ENCODE assay signal across 38 cellular contexts in genomic region chrX:84712621-84713020, GRCh38.
"Had no signal": no experiment of that assay in that cellular context is flagged by ENCODE, and none has a peak within 500 bp of the region (broad histone marks: within the 10 kb centered on the region; RNA-seq: fewer than 3 reads in every experiment).

No MANE protein-coding gene starts in this region.

- H3K9me3 ChIP-seq: adrenal gland, ascending aorta, body of pancreas, breast epithelium had no signal

- DNase-seq: activated effector memory CD4-positive, alpha-beta T cell treated with anti-CD3 and anti-CD28 coated beads, Interleukin-2, amount 50 U/mL, for 16 hours; activated effector memory CD4-positive, alpha-beta T cell treated with Interleukin-2 at 50 U/mL for 16 hours; activated gamma-delta T cell; activated gamma-delta T cell treated with Interleukin-2 at 50 U/mL for 16 hours; activated naive CD4-positive, alpha-beta T cell; activated naive CD4-positive, alpha-beta T cell treated with anti-CD3 and anti-CD28 coated beads for 36 hours; activated naive CD4-positive, alpha-beta T cell treated with anti-CD3 and anti-CD28 coated beads, Interleukin-2, amount 10 ng/mL, durations not matched to agents 7 days and 5 days; activated naive CD4-positive, alpha-beta T cell treated with anti-CD3 and anti-CD28 coated beads, Interleukin-2, amount 50 U/mL, for 16 hours; activated naive CD4-positive, alpha-beta T cell treated with Interleukin-2 at 50 U/mL for 16 hours; activated naive CD8-positive, alpha-beta T cell treated with anti-CD3 and anti-CD28 coated beads for 36 hours; activated naive CD8-positive, alpha-beta T cell treated with anti-CD3 and anti-CD28 coated beads, Interleukin-2, amount 10 ng/mL, durations not matched to agents 7 days and 5 days; activated naive CD8-positive, alpha-beta T cell treated with anti-CD3 and anti-CD28 coated beads, Interleukin-2, amount 50 U/mL, for 24 hours; activated T-cell treated with anti-CD3 and anti-CD28 coated beads, Interleukin-2, amount 50 U/mL, for 24 hours; activated T-cell treated with anti-CD3 and anti-CD28 coated beads, Interleukin-2, amount 50 U/mL, for 4 hours; activated T-cell treated with anti-CD3 and anti-CD28 coated beads, Interleukin-2, amount 50 U/mL, for 48 hours; activated T-cell treated with anti-CD3 and anti-CD28 coated beads, Interleukin-2, amount 50 U/mL, for 72 hours; adrenal gland; amniotic stem cell; amygdala; anterior cingulate cortex; aorta; body of pancreas; brain microvascular endothelial cell; caudate nucleus; central memory CD4-positive, alpha-beta T cell; cerebellar nuclear complex had no signal

- H3K36me3 Mint-ChIP-seq: activated naive CD4-positive, alpha-beta T cell treated with anti-CD3 and anti-CD28 coated beads, Interleukin-2, amount 10 ng/mL, durations not matched to agents 7 days and 5 days; activated naive CD4-positive, alpha-beta T cell treated with anti-CD3 and anti-CD28 coated beads, Interleukin-2, amount 50 U/mL, for 24 hours; activated naive CD4-positive, alpha-beta T cell treated with anti-CD3 and anti-CD28 coated beads, Interleukin-2, amount 50 U/mL, for 72 hours; activated naive CD8-positive, alpha-beta T cell; activated naive CD8-positive, alpha-beta T cell treated with anti-CD3 and anti-CD28 coated beads for 36 hours; activated naive CD8-positive, alpha-beta T cell treated with anti-CD3 and anti-CD28 coated beads, Interleukin-2, amount 10 ng/mL, durations not matched to agents 7 days and 5 days; brain had no signal

- H3K9me3 Mint-ChIP-seq: activated naive CD4-positive, alpha-beta T cell treated with anti-CD3 and anti-CD28 coated beads for 36 hours; activated naive CD4-positive, alpha-beta T cell treated with anti-CD3 and anti-CD28 coated beads, Interleukin-2, amount 10 ng/mL, durations not matched to agents 7 days and 5 days; activated naive CD4-positive, alpha-beta T cell treated with anti-CD3 and anti-CD28 coated beads, Interleukin-2, amount 50 U/mL, for 24 hours; activated naive CD4-positive, alpha-beta T cell treated with anti-CD3 and anti-CD28 coated beads, Interleukin-2, amount 50 U/mL, for 72 hours; activated naive CD8-positive, alpha-beta T cell treated with anti-CD3 and anti-CD28 coated beads for 36 hours; activated naive CD8-positive, alpha-beta T cell treated with anti-CD3 and anti-CD28 coated beads, Interleukin-2, amount 10 ng/mL, durations not matched to agents 7 days and 5 days; activated naive CD8-positive, alpha-beta T cell treated with anti-CD3 and anti-CD28 coated beads, Interleukin-2, amount 50 U/mL, for 24 hours; activated T-cell treated with anti-CD3 and anti-CD28 coated beads, Interleukin-2, amount 50 U/mL, for 24 hours; activated T-cell treated with anti-CD3 and anti-CD28 coated beads, Interleukin-2, amount 50 U/mL, for 4 hours; activated T-helper 1 cell treated with anti-CD3 and anti-CD28 coated beads, Interleukin-12 subunit alpha, Interleukin-12 subunit beta, Interleukin-2, Interleukin-4 antibody, amounts not matched to agents 30 ng/mL and 10 ng/mL and 1 ng/mL, durations not matched to agents 14 hours and 24 hours and 36 hours; activated T-helper 17 cell treated with anti-CD3 and anti-CD28 coated beads, Interleukin-2, amount 50 U/mL, for 72 hours; activated T-helper 2 cell treated with anti-CD3 and anti-CD28 coated beads, Interferon-gamma antibody, Interleukin-2, Interleukin-4, amounts not matched to agents 10 μg/mL and 5 μg/mL and 100 μg/mL, durations not matched to agents 14 hours and 24 hours and 36 hours; brain had no signal

- H3K4me3 Mint-ChIP-seq: activated naive CD4-positive, alpha-beta T cell treated with anti-CD3 and anti-CD28 coated beads for 36 hours; activated naive CD4-positive, alpha-beta T cell treated with anti-CD3 and anti-CD28 coated beads, Interleukin-2, amount 10 ng/mL, durations not matched to agents 7 days and 5 days; activated naive CD4-positive, alpha-beta T cell treated with anti-CD3 and anti-CD28 coated beads, Interleukin-2, amount 50 U/mL, for 24 hours; activated naive CD8-positive, alpha-beta T cell; activated naive CD8-positive, alpha-beta T cell treated with anti-CD3 and anti-CD28 coated beads for 36 hours; activated naive CD8-positive, alpha-beta T cell treated with anti-CD3 and anti-CD28 coated beads, Interleukin-2, amount 10 ng/mL, durations not matched to agents 7 days and 5 days; activated naive CD8-positive, alpha-beta T cell treated with anti-CD3 and anti-CD28 coated beads, Interleukin-2, amount 50 U/mL, for 24 hours; activated T-cell treated with anti-CD3 and anti-CD28 coated beads, Interleukin-2, amount 50 U/mL, for 24 hours; activated T-cell treated with anti-CD3 and anti-CD28 coated beads, Interleukin-2, amount 50 U/mL, for 4 hours; activated T-cell treated with anti-CD3 and anti-CD28 coated beads, Interleukin-2, amount 50 U/mL, for 72 hours; activated T-helper 1 cell treated with anti-CD3 and anti-CD28 coated beads, Interleukin-12 subunit alpha, Interleukin-12 subunit beta, Interleukin-2, Interleukin-4 antibody, amounts not matched to agents 30 ng/mL and 10 ng/mL and 1 ng/mL, durations not matched to agents 14 hours and 24 hours and 36 hours; activated T-helper 17 cell treated with anti-CD3 and anti-CD28 coated beads, Interleukin-2, amount 50 U/mL, for 72 hours; brain; central memory CD8-positive, alpha-beta T cell had no signal

- FAIRE-seq: bronchial epithelial cell had no signal

- H3K27me3 ChIP-seq: ascending aorta, body of pancreas, brain microvascular endothelial cell, cardiac muscle cell had no signal

- H3K36me3 ChIP-seq: adrenal gland, ascending aorta, brain microvascular endothelial cell, breast epithelium, cardiac muscle cell had no signal

- H3K4me1 ChIP-seq: adrenal gland, ascending aorta, body of pancreas, breast epithelium had no signal

- H3K4me3 ChIP-seq: adrenal gland, ascending aorta, body of pancreas, breast epithelium, cardiac muscle cell had no signal

- H3K4me1 Mint-ChIP-seq: activated naive CD4-positive, alpha-beta T cell treated with anti-CD3 and anti-CD28 coated beads, Interleukin-2, amount 10 ng/mL, durations not matched to agents 7 days and 5 days; activated naive CD4-positive, alpha-beta T cell treated with anti-CD3 and anti-CD28 coated beads, Interleukin-2, amount 50 U/mL, for 24 hours; activated naive CD8-positive, alpha-beta T cell treated with anti-CD3 and anti-CD28 coated beads for 36 hours; activated naive CD8-positive, alpha-beta T cell treated with anti-CD3 and anti-CD28 coated beads, Interleukin-2, amount 10 ng/mL, durations not matched to agents 7 days and 5 days; activated naive CD8-positive, alpha-beta T cell treated with anti-CD3 and anti-CD28 coated beads, Interleukin-2, amount 50 U/mL, for 24 hours; activated T-helper 17 cell treated with anti-CD3 and anti-CD28 coated beads, Interleukin-2, amount 50 U/mL, for 72 hours; brain; central memory CD8-positive, alpha-beta T cell had no signal

- H3K27me3 Mint-ChIP-seq: activated naive CD4-positive, alpha-beta T cell treated with anti-CD3 and anti-CD28 coated beads, Interleukin-2, amount 10 ng/mL, durations not matched to agents 7 days and 5 days; activated naive CD4-positive, alpha-beta T cell treated with anti-CD3 and anti-CD28 coated beads, Interleukin-2, amount 50 U/mL, for 24 hours; activated naive CD8-positive, alpha-beta T cell; activated naive CD8-positive, alpha-beta T cell treated with anti-CD3 and anti-CD28 coated beads for 36 hours; activated naive CD8-positive, alpha-beta T cell treated with anti-CD3 and anti-CD28 coated beads, Interleukin-2, amount 10 ng/mL, durations not matched to agents 7 days and 5 days; activated naive CD8-positive, alpha-beta T cell treated with anti-CD3 and anti-CD28 coated beads, Interleukin-2, amount 50 U/mL, for 24 hours; activated T-helper 17 cell treated with anti-CD3 and anti-CD28 coated beads, Interleukin-2, amount 50 U/mL, for 72 hours; brain; central memory CD8-positive, alpha-beta T cell had no signal

- H3K27ac ChIP-seq: adrenal gland, ascending aorta, body of pancreas, brain microvascular endothelial cell, breast epithelium, cardiac muscle cell had no signal

- ATAC-seq: activated naive CD4-positive, alpha-beta T cell treated with anti-CD3 and anti-CD28 coated beads, Interleukin-2, amount 50 U/mL, for 72 hours; activated naive CD8-positive, alpha-beta T cell treated with anti-CD3 and anti-CD28 coated beads, Interleukin-2, amount 50 U/mL, for 24 hours; activated T-cell treated with anti-CD3 and anti-CD28 coated beads, Interleukin-2, amount 50 U/mL, for 4 hours; activated T-cell treated with anti-CD3 and anti-CD28 coated beads, Interleukin-2, amount 50 U/mL, for 72 hours; activated T-helper 17 cell treated with anti-CD3 and anti-CD28 coated beads, Interleukin-2, amount 50 U/mL, for 72 hours; body of pancreas had no signal

- H3K27ac Mint-ChIP-seq: activated naive CD4-positive, alpha-beta T cell treated with anti-CD3 and anti-CD28 coated beads for 36 hours; activated naive CD4-positive, alpha-beta T cell treated with anti-CD3 and anti-CD28 coated beads, Interleukin-2, amount 10 ng/mL, durations not matched to agents 7 days and 5 days; activated naive CD4-positive, alpha-beta T cell treated with anti-CD3 and anti-CD28 coated beads, Interleukin-2, amount 50 U/mL, for 24 hours; activated naive CD4-positive, alpha-beta T cell treated with anti-CD3 and anti-CD28 coated beads, Interleukin-2, amount 50 U/mL, for 72 hours; activated naive CD8-positive, alpha-beta T cell; activated naive CD8-positive, alpha-beta T cell treated with anti-CD3 and anti-CD28 coated beads for 36 hours; activated naive CD8-positive, alpha-beta T cell treated with anti-CD3 and anti-CD28 coated beads, Interleukin-2, amount 10 ng/mL, durations not matched to agents 7 days and 5 days; activated naive CD8-positive, alpha-beta T cell treated with anti-CD3 and anti-CD28 coated beads, Interleukin-2, amount 50 U/mL, for 24 hours; activated T-cell treated with anti-CD3 and anti-CD28 coated beads, Interleukin-2, amount 50 U/mL, for 24 hours; activated T-cell treated with anti-CD3 and anti-CD28 coated beads, Interleukin-2, amount 50 U/mL, for 72 hours; activated T-helper 1 cell treated with anti-CD3 and anti-CD28 coated beads, Interleukin-12 subunit alpha, Interleukin-12 subunit beta, Interleukin-2, Interleukin-4 antibody, amounts not matched to agents 30 ng/mL and 10 ng/mL and 1 ng/mL, durations not matched to agents 14 hours and 24 hours and 36 hours; activated T-helper 17 cell treated with anti-CD3 and anti-CD28 coated beads, Interleukin-2, amount 50 U/mL, for 72 hours; activated T-helper 2 cell treated with anti-CD3 and anti-CD28 coated beads, Interferon-gamma antibody, Interleukin-2, Interleukin-4, amounts not matched to agents 10 μg/mL and 5 μg/mL and 100 μg/mL, durations not matched to agents 14 hours and 24 hours and 36 hours; brain had no signal
